Comparison of ENCODE assay signal across 10 cellular contexts in the genomic region with DNA sequence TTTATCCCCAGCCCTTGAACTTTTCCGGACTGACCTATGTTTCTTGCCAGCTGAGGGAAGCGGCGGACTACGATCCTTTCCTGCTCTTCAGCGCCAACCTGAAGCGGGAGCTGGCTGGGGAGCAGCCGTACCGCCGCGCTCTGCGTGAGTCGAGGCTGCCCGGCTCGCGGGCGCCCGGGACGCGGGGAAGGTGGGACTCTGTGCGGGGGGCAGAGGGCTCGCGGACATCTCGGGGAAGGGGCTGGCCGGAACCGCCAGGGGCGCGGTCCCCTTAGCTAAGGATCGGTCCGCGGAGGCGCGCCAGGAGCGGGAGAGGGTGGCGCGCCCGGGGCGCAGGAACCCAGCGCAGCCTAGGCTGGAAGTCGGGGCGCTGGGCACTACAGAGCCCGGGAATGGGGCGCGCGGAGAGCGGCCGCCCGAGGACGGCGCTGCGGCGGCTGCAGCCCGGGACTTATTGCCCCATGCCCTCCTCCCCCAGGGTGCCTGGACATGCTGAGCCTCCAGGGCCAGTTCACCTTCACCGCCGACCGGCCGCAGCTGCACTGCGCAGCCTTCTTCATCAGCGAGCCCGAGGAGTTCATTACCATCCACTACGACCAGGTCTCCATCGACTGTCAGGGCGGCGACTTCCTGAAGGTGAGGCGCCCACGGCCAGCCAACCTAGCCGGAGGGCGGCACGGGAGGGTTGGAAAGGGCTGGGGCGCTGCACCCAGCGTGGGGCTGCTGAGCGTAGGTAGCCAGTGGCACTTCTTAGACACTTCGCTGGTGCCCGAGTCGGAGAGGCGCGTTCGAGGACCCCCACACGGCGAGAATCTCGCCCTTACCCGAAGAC. TPM values are rescaled to one million over a fixed set of nuclear protein-coding genes. Genes with fewer than 3 reads are reported as not detected.
DNase-seq lines count a peak whose midpoint lies in the region; ATAC-seq and TF ChIP-seq lines count a peak whose summit lies in the region.
"Had no signal": no experiment of that assay in that cellular context is flagged by ENCODE, and none has a peak within 500 bp of the region (broad histone marks: within the 10 kb centered on the region; RNA-seq: fewer than 3 reads in every experiment).

No MANE protein-coding gene starts in this region.

- H3K27ac ChIP-seq in breast epithelium (no peak overlapping the region), upper lobe of left lung (no peak overlapping the region)

- H3K27ac Mint-ChIP-seq in MCF 10A (ENCODE audit: low read depth, unreplicated experiment): no peak overlapping the region
- H3K27ac Mint-ChIP-seq in endothelial cell (ENCODE audit: unreplicated experiment): no peak overlapping the region
- H3K27ac Mint-ChIP-seq in mesothelial cell of epicardium: no peak overlapping the region

- H3K27me3 Mint-ChIP-seq in MCF 10A (ENCODE audit: insufficient read depth, unreplicated experiment) (no peaks in the 10 kb centered on the region), endothelial cell (ENCODE audit: unreplicated experiment) (peaks cover 13% of the 10 kb centered on the region), mesothelial cell of epicardium (ENCODE audit: low read depth) (peaks cover 44% of the 10 kb centered on the region)

- H3K36me3 Mint-ChIP-seq in MCF 10A (ENCODE audit: insufficient read depth, unreplicated experiment) (no peaks in the 10 kb centered on the region), endothelial cell (ENCODE audit: low read depth, unreplicated experiment) (peaks cover 10% of the 10 kb centered on the region), mesothelial cell of epicardium (no peaks in the 10 kb centered on the region)

- TF ChIP-seq POLR2A in breast epithelium (IDR thresholded peaks at IDR 0.05) (no peak), upper lobe of left lung (IDR thresholded peaks at IDR 0.05) (no peak)

- peaks cover 0 to 24% of the 10 kb centered on the region in 2 donors for H3K27me3 ChIP-seq in breast epithelium
- H3K27me3 ChIP-seq in upper lobe of left lung: peaks cover 0 to 17% (median 9%) of the 10 kb centered on the region in 4 donors
- H3K27me3 ChIP-seq in HAP-1 (ENCODE audit: low read depth): no peaks in the 10 kb centered on the region; the same call in 1 of the 2 replicates

- H3K9me3 Mint-ChIP-seq in MCF 10A (ENCODE audit: unreplicated experiment) (no peaks in the 10 kb centered on the region), endothelial cell (ENCODE audit: unreplicated experiment) (no peaks in the 10 kb centered on the region), mesothelial cell of epicardium (no peaks in the 10 kb centered on the region)

- POLR2A ChIA-PET in MCF 10A (lab: Yijun Ruan, JAX): no interaction called here

- H3K4me1 ChIP-seq in breast epithelium: peaks cover 0 to 7% of the 10 kb centered on the region in 2 donors
- H3K4me1 ChIP-seq in upper lobe of left lung: peaks cover 8 to 16% (median 12%) of the 10 kb centered on the region in 4 donors
- no peaks in the 10 kb centered on the region for H3K4me1 ChIP-seq in HAP-1

- no TSS peak for BruUV-seq in MCF 10A (replicated peaks; lab: Mats Ljungman, UMichigan)

- peak in 1 of 2 donors; percentile 66 for ATAC-seq in upper lobe of left lung (ENCODE audit: low FRiP score in 2 of 2)
- no peak for ATAC-seq in esophagus mucosa

- H3K9me3 ChIP-seq in breast epithelium (no peaks in the 10 kb centered on the region), upper lobe of left lung (no peaks in the 10 kb centered on the region), HAP-1 (no peaks in the 10 kb centered on the region)

- H3K4me1 Mint-ChIP-seq in MCF 10A (ENCODE audit: insufficient read depth, unreplicated experiment): peaks cover under 1% of the 10 kb centered on the region
- peaks cover 16% of the 10 kb centered on the region for H3K4me1 Mint-ChIP-seq in endothelial cell (ENCODE audit: unreplicated experiment)
- H3K4me1 Mint-ChIP-seq in mesothelial cell of epicardium: peaks cover 12% of the 10 kb centered on the region

- intact Hi-C loops in breast epithelium (cut with DNase I; ENCODE audit: low total_unique reads): no loop called here
- intact Hi-C loops in MCF 10A (cut with micrococcal nuclease): no loop called here

- H3K4me3 ChIP-seq in breast epithelium (peak overlapping the region; percentile 30 to 56 (median 49)), upper lobe of left lung (peak overlapping the region in 3 of 4 donors; percentile 17 to 45 (median 26)), HAP-1 (no peak overlapping the region)

- WGBS in upper lobe of left lung, 2 donors: 4 to 8% methylated on average over 34 to 37 of the region's 81 CpGs

- H3K4me3 Mint-ChIP-seq in MCF 10A (ENCODE audit: unreplicated experiment) (no peak overlapping the region), endothelial cell (ENCODE audit: unreplicated experiment) (peak overlapping the region; percentile 93), mesothelial cell of epicardium (peak overlapping the region; percentile 68)

- no peak for TF ChIP-seq EP300 in upper lobe of left lung (IDR thresholded peaks at IDR 0.05)

- CTCF ChIA-PET in MCF 10A (lab: Yijun Ruan, JAX): no interaction called here

- DNase-seq in breast epithelium (ENCODE audit: low spot score in 2 of 2) (no peak), MCF 10A (ENCODE audit: unreplicated experiment) (no peak), endothelial cell (ENCODE audit: low spot score) (peak; percentile 40), mesothelial cell of epicardium (ENCODE audit: low spot score in 2 of 2, unreplicated experiment in 2 of 2) (peak; percentile 21 to 47), upper lobe of left lung (peak in 1 of 2 donors; percentile 83), medulla oblongata (ENCODE audit: extremely low spot score) (no peak), HAP-1 (ENCODE audit: low spot score in 2 of 2) (no peak)
- DNase-seq: COR-L47, NCI-H345 had no signal

- TF ChIP-seq CTCF in breast epithelium (IDR thresholded peaks at IDR 0.05): no peak
- no peak for TF ChIP-seq CTCF in MCF 10A (IDR thresholded peaks at IDR 0.05; ENCODE audit: unreplicated experiment)
- no peak for TF ChIP-seq CTCF in endothelial cell (IDR thresholded peaks at IDR 0.05; ENCODE audit: unreplicated experiment)
- no peak for TF ChIP-seq CTCF in mesothelial cell of epicardium (IDR thresholded peaks at IDR 0.05; ENCODE audit: unreplicated experiment)
- TF ChIP-seq CTCF in upper lobe of left lung (IDR thresholded peaks at IDR 0.05): no peak

- H3K36me3 ChIP-seq in breast epithelium (no peaks in the 10 kb centered on the region), upper lobe of left lung (no peaks in the 10 kb centered on the region), HAP-1 (replicated peaks) (no peaks in the 10 kb centered on the region)

- in situ Hi-C loops in HAP-1 (cut with MboI; ENCODE audit: low sequenced_read_pairs): no loop called here

RNA-seq across cellular contexts. Expression of gene CRHBP, which starts 0.9 kb away (rescaled TPM):
- total RNA-seq in breast epithelium (1 to 10 TPM in 2 of 3 donors, under 1 TPM in 1; 0.73 to 5.1 (median 2.3) TPM), MCF 10A (2022) (not detected in 2 replicates), endothelial cell (ENCODE audit: unreplicated experiment) (108 TPM), mesothelial cell of epicardium (5.3 to 10.7 TPM (median 8.0 TPM) in 3 replicates), upper lobe of left lung (under 1 TPM in 3 of 6 donors, not detected in 3; 0.30 to 0.81 (median 0.63) TPM), esophagus mucosa (0.36 TPM)

Comparison
In these comparisons a context has a peak if more than half of its experiments do, and no peak if none do; other contexts are left out.
1. DNase-seq: peak in endothelial cell (single experiment) and mesothelial cell of epicardium (2 of 2); none in breast epithelium (0 of 2), MCF 10A (single experiment), medulla oblongata (single experiment) and HAP-1 (0 of 2).